In the genomic region with DNA sequence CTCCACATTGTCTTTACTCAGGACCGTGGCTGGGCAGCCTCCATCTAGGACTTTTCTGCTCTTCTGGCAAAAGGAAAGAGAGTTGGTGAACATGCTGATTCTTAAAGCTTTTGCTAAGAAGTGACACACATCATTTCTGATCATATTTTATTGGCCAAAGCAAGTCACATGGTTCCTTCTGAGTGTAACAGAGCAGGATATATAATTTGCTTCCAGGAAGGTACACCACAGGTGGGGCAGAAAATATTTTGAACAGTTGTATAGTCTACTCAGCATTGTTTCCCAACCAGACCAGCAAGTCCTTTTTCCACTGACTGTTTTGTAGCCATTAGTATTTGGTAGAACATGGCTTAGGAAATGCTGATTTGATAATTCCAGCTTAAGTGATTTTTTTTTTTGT, we compare ENCODE assay signal across 19 cellular contexts.
DNase-seq lines count a peak whose midpoint lies in the region; ATAC-seq and TF ChIP-seq lines count a peak whose summit lies in the region.
"Had no signal": no experiment of that assay in that cellular context is flagged by ENCODE, and none has a peak within 500 bp of the region (broad histone marks: within the 10 kb centered on the region; RNA-seq: fewer than 3 reads in every experiment).

No MANE protein-coding gene starts in this region.

- H3K27me3 Mint-ChIP-seq in activated CD8-positive, alpha-beta T cell treated with anti-CD3 and anti-CD28 coated beads for 36 hours: no peaks in the 10 kb centered on the region
- H3K27me3 Mint-ChIP-seq in activated CD8-positive, alpha-beta T cell treated with anti-CD3 and anti-CD28 coated beads, Interleukin-2, amount 10 ng/mL, durations not matched to agents 7 days and 5 days (ENCODE audit: low read depth): no peaks in the 10 kb centered on the region
- H3K27me3 Mint-ChIP-seq in CD4-positive, alpha-beta memory T cell: no peaks in the 10 kb centered on the region
- H3K27me3 Mint-ChIP-seq in T-helper 17 cell: no peaks in the 10 kb centered on the region

- TF ChIP-seq CTCF in activated CD8-positive, alpha-beta T cell treated with anti-CD3 and anti-CD28 coated beads for 36 hours (IDR thresholded peaks at IDR 0.05): no peak
- TF ChIP-seq CTCF in mucosa of descending colon (IDR thresholded peaks at IDR 0.05) (no peak), foreskin keratinocyte (conservative IDR thresholded peaks at IDR 0.05) (no peak), transverse colon (IDR thresholded peaks at IDR 0.05) (no peak)

- peaks cover 4% of the 10 kb centered on the region for H3K9me3 Mint-ChIP-seq in activated CD8-positive, alpha-beta T cell treated with anti-CD3 and anti-CD28 coated beads for 36 hours
- H3K9me3 Mint-ChIP-seq in activated CD8-positive, alpha-beta T cell treated with anti-CD3 and anti-CD28 coated beads, Interleukin-2, amount 10 ng/mL, durations not matched to agents 7 days and 5 days (ENCODE audit: insufficient read depth): no peaks in the 10 kb centered on the region
- H3K9me3 Mint-ChIP-seq in CD4-positive, alpha-beta memory T cell: peaks cover 0 to 3% (median 0%) of the 10 kb centered on the region in 8 donors

- POLR2A ChIA-PET in activated CD8-positive, alpha-beta T cell treated with anti-CD3 and anti-CD28 coated beads for 36 hours (lab: Charles Lee): interaction anchor here (1.4 kb wide), 1 partner anchor 8 kb away, joined by 3 read pairs; no protein-coding TSS in a partner anchor
- POLR2A ChIA-PET in activated CD8-positive, alpha-beta T cell treated with anti-CD3 and anti-CD28 coated beads, Interleukin-2, amount 10 ng/mL, durations not matched to agents 7 days and 5 days (lab: Charles Lee): no interaction called here
- POLR2A ChIA-PET in CD4-positive, alpha-beta memory T cell (lab: Charles Lee; ENCODE audit: partially characterized antibody): interaction anchor here (0.7 to 3.4 kb wide), 3 partner anchors 10 to 323 kb away, joined by 3 to 19 read pairs (median 9); no protein-coding TSS in a partner anchor

- no peak overlapping the region for H3K4me3 Mint-ChIP-seq in activated CD8-positive, alpha-beta T cell treated with anti-CD3 and anti-CD28 coated beads for 36 hours
- no peak overlapping the region for H3K4me3 Mint-ChIP-seq in activated CD8-positive, alpha-beta T cell treated with anti-CD3 and anti-CD28 coated beads, Interleukin-2, amount 10 ng/mL, durations not matched to agents 7 days and 5 days
- H3K4me3 Mint-ChIP-seq in CD4-positive, alpha-beta memory T cell: peak overlapping the region in 5 of 8 donors; percentile 40 to 76 (median 57)
- H3K4me3 Mint-ChIP-seq in T-helper 17 cell: no peak overlapping the region

- no peak for TF ChIP-seq POLR2A in transverse colon (IDR thresholded peaks at IDR 0.05)

- no peaks in the 10 kb centered on the region for H3K9me3 ChIP-seq in CD4-positive, alpha-beta memory T cell (ENCODE audit: control insufficient read depth in 1 of 2, low read length in 2 of 2)
- H3K9me3 ChIP-seq in T-helper 17 cell (ENCODE audit: control insufficient read depth, low read length, poor library complexity, severe bottlenecking) (no peaks in the 10 kb centered on the region), mucosa of descending colon (no peaks in the 10 kb centered on the region), transverse colon (no peaks in the 10 kb centered on the region)
- H3K9me3 ChIP-seq: A549, HAP-1 had no signal

- H3K36me3 Mint-ChIP-seq in activated CD8-positive, alpha-beta T cell treated with anti-CD3 and anti-CD28 coated beads for 36 hours (ENCODE audit: low read depth): peaks cover 15% of the 10 kb centered on the region
- peaks cover 31% of the 10 kb centered on the region for H3K36me3 Mint-ChIP-seq in activated CD8-positive, alpha-beta T cell treated with anti-CD3 and anti-CD28 coated beads, Interleukin-2, amount 10 ng/mL, durations not matched to agents 7 days and 5 days (ENCODE audit: low read depth)
- H3K36me3 Mint-ChIP-seq in CD4-positive, alpha-beta memory T cell: peaks cover 8 to 25% of the 10 kb centered on the region in 2 donors
- peaks cover 9% of the 10 kb centered on the region for H3K36me3 Mint-ChIP-seq in T-helper 17 cell (ENCODE audit: low read depth)

- 60 to 70% methylated on average over 1 of the region's 1 CpG for WGBS in transverse colon (ENCODE audit: low coverage in 1 of 2), 2 donors

- CTCF ChIA-PET in activated CD8-positive, alpha-beta T cell treated with anti-CD3 and anti-CD28 coated beads for 36 hours (lab: Charles Lee): interaction anchor here (1.8 to 2.4 kb wide), 2 partner anchors 9 to 420 kb away, joined by 6 to 11 read pairs; a partner anchor contains a TSS
- CTCF ChIA-PET in activated CD8-positive, alpha-beta T cell treated with anti-CD3 and anti-CD28 coated beads, Interleukin-2, amount 10 ng/mL, durations not matched to agents 7 days and 5 days (lab: Charles Lee): no interaction called here
- CTCF ChIA-PET in CD4-positive, alpha-beta memory T cell (lab: Charles Lee; ENCODE audit: partially characterized antibody): interaction anchor here (1.6 to 2.2 kb wide), 3 partner anchors 9 to 251 kb away, joined by 5 to 7 read pairs (median 5); no protein-coding TSS in a partner anchor

- peak overlapping the region; percentile 43 for H3K27ac Mint-ChIP-seq in activated CD8-positive, alpha-beta T cell treated with anti-CD3 and anti-CD28 coated beads for 36 hours
- no peak overlapping the region for H3K27ac Mint-ChIP-seq in activated CD8-positive, alpha-beta T cell treated with anti-CD3 and anti-CD28 coated beads, Interleukin-2, amount 10 ng/mL, durations not matched to agents 7 days and 5 days
- H3K27ac Mint-ChIP-seq in CD4-positive, alpha-beta memory T cell: peak overlapping the region in 5 of 7 donors; percentile 70 to 83 (median 78)
- peak overlapping the region; percentile 79 for H3K27ac Mint-ChIP-seq in T-helper 17 cell

- H3K4me1 Mint-ChIP-seq in activated CD8-positive, alpha-beta T cell treated with anti-CD3 and anti-CD28 coated beads for 36 hours (ENCODE audit: low read depth): peaks cover 49% of the 10 kb centered on the region
- H3K4me1 Mint-ChIP-seq in activated CD8-positive, alpha-beta T cell treated with anti-CD3 and anti-CD28 coated beads, Interleukin-2, amount 10 ng/mL, durations not matched to agents 7 days and 5 days (ENCODE audit: low read depth): peaks cover 45% of the 10 kb centered on the region
- peaks cover 53 to 62% (median 58%) of the 10 kb centered on the region in 4 donors for H3K4me1 Mint-ChIP-seq in CD4-positive, alpha-beta memory T cell
- peaks cover 50% of the 10 kb centered on the region for H3K4me1 Mint-ChIP-seq in T-helper 17 cell

- no peak for DNase-seq in activated CD8-positive, alpha-beta T cell treated with anti-CD3 and anti-CD28 coated beads for 36 hours
- DNase-seq in activated CD8-positive, alpha-beta T cell treated with anti-CD3 and anti-CD28 coated beads, Interleukin-2, amount 10 ng/mL, durations not matched to agents 7 days and 5 days: no peak
- DNase-seq in CD4-positive, alpha-beta memory T cell: no peak
- DNase-seq in T-helper 17 cell (no peak), mucosa of descending colon (no peak), foreskin keratinocyte (no peak), DMS 273 treated with DMSO at 0.1 percent for 48 hours (lab: John Stamatoyannopoulos, UW) (no peak), transverse colon (no peak)
- DNase-seq: C1 segment of cervical spinal cord; Calu3; DMS79; NCI-H1105 treated with DMSO at 0.1 percent for 48 hours; NCI-H1694 treated with DMSO at 0.1 percent for 48 hours; NCI-H69; NK-92 treated with Interleukin-12 subunit alpha and Interleukin-12 subunit beta, amount 100 ng/mL, for 24 hours; OCI-M1; RPMI8226 had no signal

- no peak overlapping the region for H3K4me3 ChIP-seq in CD4-positive, alpha-beta memory T cell (ENCODE audit: low read length in 2 of 2)
- no peak overlapping the region for H3K4me3 ChIP-seq in mucosa of descending colon
- H3K4me3 ChIP-seq in transverse colon: no peak overlapping the region
- H3K4me3 ChIP-seq: A549, HAP-1 had no signal

- peaks cover 45% of the 10 kb centered on the region for H3K4me1 ChIP-seq in CD4-positive, alpha-beta memory T cell (ENCODE audit: insufficient read depth, low read length)
- no peaks in the 10 kb centered on the region for H3K4me1 ChIP-seq in mucosa of descending colon (ENCODE audit: low read depth)
- H3K4me1 ChIP-seq in foreskin keratinocyte: no peaks in the 10 kb centered on the region
- no peaks in the 10 kb centered on the region for H3K4me1 ChIP-seq in transverse colon
- H3K4me1 ChIP-seq: A549, HAP-1 had no signal

- no peaks in the 10 kb centered on the region for H3K27me3 ChIP-seq in CD4-positive, alpha-beta memory T cell (ENCODE audit: insufficient read depth, low read length)
- H3K27me3 ChIP-seq in foreskin keratinocyte (no peaks in the 10 kb centered on the region), transverse colon (no peaks in the 10 kb centered on the region)

- in situ Hi-C loops in transverse colon (cut with MboI; ENCODE audit: low pct_ligation_motif_present in 1 of 4, low pct_unique_long_range_greater_than_20kb in 1 of 4, low sequenced_read_pairs in 3 of 4): no loop called here

- no peak overlapping the region for H3K27ac ChIP-seq in CD4-positive, alpha-beta memory T cell (ENCODE audit: low read depth, low read length)
- no peak overlapping the region for H3K27ac ChIP-seq in foreskin keratinocyte
- H3K27ac ChIP-seq in transverse colon: no peak overlapping the region
- H3K27ac ChIP-seq: A549 had no signal

- intact Hi-C loops in activated CD8-positive, alpha-beta T cell treated with anti-CD3 and anti-CD28 coated beads for 36 hours (cut with micrococcal nuclease): loop anchor here (10.0 kb wide), 1 partner anchor 56 kb away; no protein-coding TSS in a partner anchor
- intact Hi-C loops in CD4-positive, alpha-beta memory T cell (cut with micrococcal nuclease): loop anchor here (10.0 kb wide), 1 partner anchor 1714 kb away; no protein-coding TSS in a partner anchor
- intact Hi-C loops in mucosa of descending colon (cut with DNase I, micrococcal nuclease): no loop called here
- intact Hi-C loops in transverse colon (cut with DNase I; ENCODE audit: low total_unique reads): no loop called here

- ATAC-seq in activated CD8-positive, alpha-beta T cell treated with anti-CD3 and anti-CD28 coated beads for 36 hours: peak; percentile 35
- no peak for ATAC-seq in activated CD8-positive, alpha-beta T cell treated with anti-CD3 and anti-CD28 coated beads, Interleukin-2, amount 10 ng/mL, durations not matched to agents 7 days and 5 days
- ATAC-seq in T-helper 17 cell (no peak), mucosa of descending colon (peak; percentile 51), foreskin keratinocyte (no peak)
- ATAC-seq: A549 had no signal

- TF ChIP-seq EP300 in transverse colon (IDR thresholded peaks at IDR 0.05; ENCODE audit: low read depth): no peak

- H3K36me3 ChIP-seq in CD4-positive, alpha-beta memory T cell (ENCODE audit: insufficient read depth, low read length): no peaks in the 10 kb centered on the region
- H3K36me3 ChIP-seq in mucosa of descending colon (ENCODE audit: low read depth): no peaks in the 10 kb centered on the region
- no peaks in the 10 kb centered on the region for H3K36me3 ChIP-seq in transverse colon
- H3K36me3 ChIP-seq: HAP-1 had no signal

Comparison
In these comparisons a context has a peak if more than half of its experiments do, and no peak if none do; other contexts are left out.
1. ATAC-seq: peak in activated CD8-positive, alpha-beta T cell treated with anti-CD3 and anti-CD28 coated beads for 36 hours (single experiment) and mucosa of descending colon (single experiment); none in activated CD8-positive, alpha-beta T cell treated with anti-CD3 and anti-CD28 coated beads, Interleukin-2, amount 10 ng/mL, durations not matched to agents 7 days and 5 days (single experiment), T-helper 17 cell (single experiment) and foreskin keratinocyte (single experiment).
2. H3K4me3 Mint-ChIP-seq: peak in CD4-positive, alpha-beta memory T cell (5 of 8); none in activated CD8-positive, alpha-beta T cell treated with anti-CD3 and anti-CD28 coated beads for 36 hours (single experiment), activated CD8-positive, alpha-beta T cell treated with anti-CD3 and anti-CD28 coated beads, Interleukin-2, amount 10 ng/mL, durations not matched to agents 7 days and 5 days (single experiment) and T-helper 17 cell (single experiment).
3. intact Hi-C loops: an anchor here in activated CD8-positive, alpha-beta T cell treated with anti-CD3 and anti-CD28 coated beads for 36 hours (10.0 kb wide) and CD4-positive, alpha-beta memory T cell (10.0 kb wide); none called in mucosa of descending colon and transverse colon.